In the genomic region with DNA sequence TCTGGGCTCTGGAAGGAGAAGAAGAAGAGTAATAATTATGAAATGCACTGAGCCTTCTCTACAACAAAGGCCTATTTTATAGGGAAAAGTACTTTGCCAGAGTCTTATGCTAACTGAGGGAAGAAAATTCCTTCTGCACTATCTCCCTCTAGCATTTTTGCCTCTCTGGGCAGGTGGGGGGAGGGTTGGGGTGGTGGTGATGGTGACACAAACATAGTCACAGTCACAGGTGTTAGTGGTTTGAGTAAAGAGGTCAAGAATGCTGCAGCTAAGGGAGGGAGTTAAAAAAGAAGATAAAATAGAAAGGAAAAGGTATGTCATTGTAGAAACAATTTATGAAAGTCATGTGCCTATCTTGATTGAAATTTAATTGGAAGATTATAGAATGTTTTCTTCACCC, we compare ENCODE assay signal across 30 cellular contexts.
"Had no signal": no experiment of that assay in that cellular context is flagged by ENCODE, and none has a peak within 500 bp of the region (broad histone marks: within the 10 kb centered on the region; RNA-seq: fewer than 3 reads in every experiment).

No MANE protein-coding gene starts in this region.

- H3K36me3 Mint-ChIP-seq: activated CD4-positive, alpha-beta memory T cell treated with anti-CD3 and anti-CD28 coated beads for 36 hours; activated CD8-positive, alpha-beta memory T cell treated with anti-CD3 and anti-CD28 coated beads, Interleukin-2, amount 10 ng/mL, durations not matched to agents 7 days and 5 days; activated naive CD4-positive, alpha-beta T cell treated with anti-CD3 and anti-CD28 coated beads, Interleukin-2, amount 10 ng/mL, durations not matched to agents 7 days and 5 days; activated naive CD8-positive, alpha-beta T cell treated with anti-CD3 and anti-CD28 coated beads, Interleukin-2, amount 10 ng/mL, durations not matched to agents 7 days and 5 days; brain had no signal

- H3K27me3 ChIP-seq: ascending aorta, breast epithelium, cardiac muscle cell, esophagus muscularis mucosa had no signal

- H3K36me3 ChIP-seq: ascending aorta, breast epithelium, cardiac muscle cell, esophagus muscularis mucosa had no signal

- FAIRE-seq: colon had no signal

- H3K27ac ChIP-seq: ascending aorta, breast epithelium, cardiac muscle cell, esophagus muscularis mucosa had no signal

- H3K27me3 Mint-ChIP-seq: activated CD4-positive, alpha-beta memory T cell treated with anti-CD3 and anti-CD28 coated beads for 36 hours; activated CD4-positive, alpha-beta T cell treated with anti-CD3 and anti-CD28 coated beads for 36 hours; activated CD4-positive, alpha-beta T cell treated with anti-CD3 and anti-CD28 coated beads, Interleukin-2, amount 10 ng/mL, durations not matched to agents 24 days and 14 days; activated CD8-positive, alpha-beta memory T cell treated with anti-CD3 and anti-CD28 coated beads, Interleukin-2, amount 10 ng/mL, durations not matched to agents 7 days and 5 days; activated naive CD4-positive, alpha-beta T cell treated with anti-CD3 and anti-CD28 coated beads, Interleukin-2, amount 10 ng/mL, durations not matched to agents 7 days and 5 days; activated naive CD8-positive, alpha-beta T cell treated with anti-CD3 and anti-CD28 coated beads, Interleukin-2, amount 10 ng/mL, durations not matched to agents 7 days and 5 days; brain; central memory CD8-positive, alpha-beta T cell; effector memory CD8-positive, alpha-beta T cell had no signal

- H3K4me3 Mint-ChIP-seq: activated CD4-positive, alpha-beta memory T cell treated with anti-CD3 and anti-CD28 coated beads for 36 hours; activated CD4-positive, alpha-beta T cell treated with anti-CD3 and anti-CD28 coated beads for 36 hours; activated CD4-positive, alpha-beta T cell treated with anti-CD3 and anti-CD28 coated beads, Interleukin-2, amount 10 ng/mL, durations not matched to agents 24 days and 14 days; activated CD8-positive, alpha-beta memory T cell treated with anti-CD3 and anti-CD28 coated beads, Interleukin-2, amount 10 ng/mL, durations not matched to agents 7 days and 5 days; activated CD8-positive, alpha-beta T cell treated with anti-CD3 and anti-CD28 coated beads, Interleukin-2, amount 10 ng/mL, durations not matched to agents 7 days and 5 days; activated naive CD4-positive, alpha-beta T cell treated with anti-CD3 and anti-CD28 coated beads, Interleukin-2, amount 10 ng/mL, durations not matched to agents 7 days and 5 days; activated naive CD8-positive, alpha-beta T cell treated with anti-CD3 and anti-CD28 coated beads, Interleukin-2, amount 10 ng/mL, durations not matched to agents 7 days and 5 days; brain; central memory CD8-positive, alpha-beta T cell; effector memory CD8-positive, alpha-beta T cell had no signal

- ATAC-seq: activated CD4-positive, alpha-beta T cell treated with anti-CD3 and anti-CD28 coated beads for 36 hours; activated CD8-positive, alpha-beta memory T cell treated with anti-CD3 and anti-CD28 coated beads, Interleukin-2, amount 10 ng/mL, durations not matched to agents 7 days and 5 days; activated CD8-positive, alpha-beta T cell treated with anti-CD3 and anti-CD28 coated beads, Interleukin-2, amount 10 ng/mL, durations not matched to agents 7 days and 5 days; activated naive CD4-positive, alpha-beta T cell treated with anti-CD3 and anti-CD28 coated beads, Interleukin-2, amount 50 U/mL, for 72 hours; effector memory CD8-positive, alpha-beta T cell had no signal

- DNase-seq: activated CD4-positive, alpha-beta memory T cell treated with anti-CD3 and anti-CD28 coated beads for 36 hours; activated CD4-positive, alpha-beta T cell treated with anti-CD3 and anti-CD28 coated beads for 36 hours; activated CD4-positive, alpha-beta T cell treated with anti-CD3 and anti-CD28 coated beads, Interleukin-2, amount 10 ng/mL, durations not matched to agents 24 days and 14 days; activated CD4-positive, CD25-positive, alpha-beta regulatory T cell; activated CD4-positive, CD25-positive, alpha-beta regulatory T cell treated with anti-CD3 and anti-CD28 coated beads, Interleukin-2, amount 50 U/mL, for 72 hours; activated CD8-positive, alpha-beta memory T cell treated with anti-CD3 and anti-CD28 coated beads, Interleukin-2, amount 10 ng/mL, durations not matched to agents 7 days and 5 days; activated CD8-positive, alpha-beta memory T cell treated with anti-CD3 and anti-CD28 coated beads, Interleukin-2, amount 50 U/mL, for 4 hours; activated CD8-positive, alpha-beta T cell treated with anti-CD3 and anti-CD28 coated beads, Interleukin-2, amount 10 ng/mL, durations not matched to agents 7 days and 5 days; activated gamma-delta T cell; activated naive CD4-positive, alpha-beta T cell; activated naive CD4-positive, alpha-beta T cell treated with anti-CD3 and anti-CD28 coated beads, Interleukin-2, amount 10 ng/mL, durations not matched to agents 7 days and 5 days; activated naive CD8-positive, alpha-beta T cell treated with anti-CD3 and anti-CD28 coated beads, Interleukin-2, amount 10 ng/mL, durations not matched to agents 7 days and 5 days; activated T-cell treated with anti-CD3 and anti-CD28 coated beads, Interleukin-2, amount 50 U/mL, for 1 hour; activated T-cell treated with anti-CD3 and anti-CD28 coated beads, Interleukin-2, amount 50 U/mL, for 48 hours; cortex of kidney; dermis blood vessel endothelial cell; effector CD4-positive, alpha-beta T cell; effector memory CD8-positive, alpha-beta T cell; erythroblast; foreskin melanocyte; head of caudate nucleus; T-helper 2 cell had no signal

- H3K4me1 ChIP-seq: ascending aorta, breast epithelium, esophagus muscularis mucosa had no signal

- H3K27ac Mint-ChIP-seq: activated CD4-positive, alpha-beta memory T cell treated with anti-CD3 and anti-CD28 coated beads for 36 hours; activated CD4-positive, alpha-beta T cell treated with anti-CD3 and anti-CD28 coated beads for 36 hours; activated CD4-positive, alpha-beta T cell treated with anti-CD3 and anti-CD28 coated beads, Interleukin-2, amount 10 ng/mL, durations not matched to agents 24 days and 14 days; activated CD8-positive, alpha-beta memory T cell treated with anti-CD3 and anti-CD28 coated beads, Interleukin-2, amount 10 ng/mL, durations not matched to agents 7 days and 5 days; activated CD8-positive, alpha-beta T cell treated with anti-CD3 and anti-CD28 coated beads, Interleukin-2, amount 10 ng/mL, durations not matched to agents 7 days and 5 days; activated naive CD4-positive, alpha-beta T cell treated with anti-CD3 and anti-CD28 coated beads, Interleukin-2, amount 10 ng/mL, durations not matched to agents 7 days and 5 days; activated naive CD4-positive, alpha-beta T cell treated with anti-CD3 and anti-CD28 coated beads, Interleukin-2, amount 50 U/mL, for 72 hours; activated naive CD8-positive, alpha-beta T cell treated with anti-CD3 and anti-CD28 coated beads, Interleukin-2, amount 10 ng/mL, durations not matched to agents 7 days and 5 days; brain; effector memory CD8-positive, alpha-beta T cell had no signal

- H3K4me1 Mint-ChIP-seq: activated CD4-positive, alpha-beta T cell treated with anti-CD3 and anti-CD28 coated beads for 36 hours; activated CD4-positive, alpha-beta T cell treated with anti-CD3 and anti-CD28 coated beads, Interleukin-2, amount 10 ng/mL, durations not matched to agents 24 days and 14 days; activated CD8-positive, alpha-beta memory T cell treated with anti-CD3 and anti-CD28 coated beads, Interleukin-2, amount 10 ng/mL, durations not matched to agents 7 days and 5 days; activated naive CD4-positive, alpha-beta T cell treated with anti-CD3 and anti-CD28 coated beads, Interleukin-2, amount 10 ng/mL, durations not matched to agents 7 days and 5 days; activated naive CD8-positive, alpha-beta T cell treated with anti-CD3 and anti-CD28 coated beads, Interleukin-2, amount 10 ng/mL, durations not matched to agents 7 days and 5 days; brain; central memory CD8-positive, alpha-beta T cell had no signal

- H3K4me3 ChIP-seq: ascending aorta, breast epithelium, cardiac muscle cell, esophagus muscularis mucosa had no signal
